Comparison of ENCODE assay signal across 1 cellular context in genomic region chr22:29831958-29832357, GRCh38.
TF ChIP-seq lines count a peak whose summit lies in the region.

No MANE protein-coding gene starts in this region.

TF ChIP-seq in K562, 482 proteins besides CTCF, POLR2A, EP300 and RAD21:
- TF ChIP-seq CBX2 (IDR thresholded peaks at IDR 0.05; ENCODE audit: insufficient read depth, low read length, poor library complexity, severe bottlenecking) = no peak
- no peak for TF ChIP-seq COPS2 (conservative IDR thresholded peaks at IDR 0.05)
- TF ChIP-seq HNRNPH1 (optimal IDR thresholded peaks at IDR 0.05; ENCODE audit: low read depth, low read length) = no peak
- no peak for TF ChIP-seq GTF2B (IDR thresholded peaks at IDR 0.05; ENCODE audit: extremely low read depth, insufficient read length)
- no peak for TF ChIP-seq ZNF395 (CRISPR knock-in tag; IDR thresholded peaks at IDR 0.05)
- no peak for TF ChIP-seq MXI1 (IDR thresholded peaks at IDR 0.05; ENCODE audit: low read depth, low read length)
- TF ChIP-seq TRIM25 (IDR thresholded peaks at IDR 0.05; ENCODE audit: borderline replicate concordance) = no peak
- TF ChIP-seq ZNF512 (tag; IDR thresholded peaks at IDR 0.05) = no peak
- TF ChIP-seq ELF4 (CRISPR knock-in tag; IDR thresholded peaks at IDR 0.05) = no peak
- TF ChIP-seq MBD2 (IDR thresholded peaks at IDR 0.05; ENCODE audit: borderline replicate concordance, low read depth) = no peak
- TF ChIP-seq DDX20 (tag; IDR thresholded peaks at IDR 0.05; ENCODE audit: low read depth) = no peak
TF ChIP-seq in K562: peak in this region for 0.
